25 cellular contexts compared by ENCODE assay signal in the genomic region with DNA sequence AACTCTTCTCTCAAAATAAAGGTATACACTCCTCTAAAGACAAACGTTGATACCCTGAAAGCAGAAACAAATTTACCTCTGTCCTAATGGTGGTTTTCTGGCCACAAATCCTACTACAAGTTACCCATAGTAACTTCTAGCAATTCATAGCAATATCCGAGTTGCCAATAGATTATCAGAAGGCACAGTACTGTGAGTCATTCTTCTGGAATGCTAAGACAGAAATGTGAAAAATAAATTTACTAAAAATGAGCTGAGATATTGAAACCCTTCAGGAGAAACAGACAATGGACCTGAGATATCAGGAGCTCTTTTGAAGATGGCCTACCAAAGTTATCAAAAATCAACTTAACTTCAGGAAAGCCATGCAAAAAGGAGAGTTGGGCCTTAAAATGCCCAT.
A peak's percentile ranks its signal among the peaks of the same experiment; 100 is the strongest.
DNase-seq lines count a peak whose midpoint lies in the region; ATAC-seq, FAIRE-seq and TF ChIP-seq lines count a peak whose summit lies in the region.
"Had no signal": no experiment of that assay in that cellular context is flagged by ENCODE, and none has a peak within 500 bp of the region (broad histone marks: within the 10 kb centered on the region; RNA-seq: fewer than 3 reads in every experiment).

No MANE protein-coding gene starts in this region.

- no peaks in the 10 kb centered on the region for H3K27me3 ChIP-seq in esophagus muscularis mucosa
- H3K27me3 ChIP-seq: tibial nerve had no signal

- no peak for ATAC-seq in HG03460 (IDR thresholded peaks at IDR 0.05; ENCODE audit: unreplicated experiment)
- ATAC-seq: activated T-cell treated with anti-CD3 and anti-CD28 coated beads, Interleukin-2, amount 50 U/mL, for 72 hours; CD8-positive, alpha-beta T cell; stimulated activated naive CD8-positive, alpha-beta T cell treated with anti-CD3 and anti-CD28 coated beads, Interleukin-15, amount 100 ng/mL, for 72 hours had no signal

- no peak overlapping the region for H3K27ac ChIP-seq in esophagus muscularis mucosa (replicated peaks in 1 of 4)
- H3K27ac ChIP-seq: prostate gland had no signal

- TF ChIP-seq CTCF in osteocyte (IDR thresholded peaks at IDR 0.05) (no peak), esophagus muscularis mucosa (IDR thresholded peaks at IDR 0.05) (no peak)

- peak; percentile 91 for FAIRE-seq in H54 (lab: Jason Lieb, UNC)
- FAIRE-seq: GM12892, small intestine had no signal

- no peak for DNase-seq in H54 (ENCODE audit: insufficient read length, low spot score)
- peak; percentile 11 for DNase-seq in amniotic epithelial cell (ENCODE audit: low read depth)
- DNase-seq in fibroblast of peridontal ligament (ENCODE audit: extremely low read depth) = peak; percentile 77
- DNase-seq in osteocyte (ENCODE audit: extremely low spot score, unreplicated experiment) = no peak
- DNase-seq in activated T-helper 2 cell treated with anti-CD3 and anti-CD28 coated beads, Interferon-gamma antibody, Interleukin-2, Interleukin-4, amounts not matched to agents 10 μg/mL and 5 μg/mL and 100 μg/mL, durations not matched to agents 14 hours and 24 hours and 36 hours (ENCODE audit: low spot score) = no peak
- no peak for DNase-seq in AG08396 (ENCODE audit: low spot score)
- no peak for DNase-seq in esophagus muscularis mucosa (ENCODE audit: extremely low spot score)
- DNase-seq: activated CD4-positive, alpha-beta T cell treated with anti-CD3 and anti-CD28 coated beads for 1 hour; activated CD8-positive, alpha-beta memory T cell treated with anti-CD3 and anti-CD28 coated beads for 24 hours; activated naive CD4-positive, alpha-beta T cell treated with anti-CD3 and anti-CD28 coated beads, Interleukin-2, amount 50 U/mL, for 16 hours; activated T-cell treated with anti-CD3 and anti-CD28 coated beads, Interleukin-2, amount 50 U/mL, for 72 hours; aorta; CD8-positive, alpha-beta T cell; DMS153; H7; NCI-H1436; NCI-H524 treated with DMSO at 0.1 percent for 48 hours; small intestine; stimulated activated CD4-positive, alpha-beta T cell treated with anti-CD3 and anti-CD28 coated beads, Interleukin-4, amount 100 ng/mL, for 24 hours; stimulated activated naive CD8-positive, alpha-beta T cell treated with anti-CD3 and anti-CD28 coated beads, Interleukin-15, amount 100 ng/mL, for 72 hours had no signal

- peak overlapping the region; percentile 24 for H3K27ac Mint-ChIP-seq in osteocyte (ENCODE audit: unreplicated experiment)
- H3K27ac Mint-ChIP-seq in activated T-helper 2 cell treated with anti-CD3 and anti-CD28 coated beads, Interferon-gamma antibody, Interleukin-2, Interleukin-4, amounts not matched to agents 10 μg/mL and 5 μg/mL and 100 μg/mL, durations not matched to agents 14 hours and 24 hours and 36 hours = no peak overlapping the region
- H3K27ac Mint-ChIP-seq: activated T-cell treated with anti-CD3 and anti-CD28 coated beads, Interleukin-2, amount 50 U/mL, for 72 hours; CD8-positive, alpha-beta T cell; stimulated activated naive CD8-positive, alpha-beta T cell treated with anti-CD3 and anti-CD28 coated beads, Interleukin-15, amount 100 ng/mL, for 72 hours had no signal

- H3K4me3 ChIP-seq in esophagus muscularis mucosa = no peak overlapping the region
- H3K4me3 ChIP-seq: prostate gland, tibial nerve had no signal

- H3K27me3 Mint-ChIP-seq in osteocyte (ENCODE audit: unreplicated experiment) = no peaks in the 10 kb centered on the region
- no peaks in the 10 kb centered on the region for H3K27me3 Mint-ChIP-seq in activated T-helper 2 cell treated with anti-CD3 and anti-CD28 coated beads, Interferon-gamma antibody, Interleukin-2, Interleukin-4, amounts not matched to agents 10 μg/mL and 5 μg/mL and 100 μg/mL, durations not matched to agents 14 hours and 24 hours and 36 hours (ENCODE audit: low read depth)
- H3K27me3 Mint-ChIP-seq: stimulated activated naive CD8-positive, alpha-beta T cell treated with anti-CD3 and anti-CD28 coated beads, Interleukin-15, amount 100 ng/mL, for 72 hours had no signal

- H3K36me3 ChIP-seq in esophagus muscularis mucosa = no peaks in the 10 kb centered on the region
- H3K36me3 ChIP-seq: prostate gland, tibial nerve had no signal

- intact Hi-C loops in activated T-helper 2 cell treated with anti-CD3 and anti-CD28 coated beads, Interferon-gamma antibody, Interleukin-2, Interleukin-4, amounts not matched to agents 10 μg/mL and 5 μg/mL and 100 μg/mL, durations not matched to agents 14 hours and 24 hours and 36 hours (cut with micrococcal nuclease) = no loop called here
- intact Hi-C loops in esophagus muscularis mucosa (cut with DNase I) = no loop called here

- WGBS in esophagus muscularis mucosa = 68% methylated on average over 2 of the region's 2 CpGs

- H3K9me3 ChIP-seq in esophagus muscularis mucosa = no peaks in the 10 kb centered on the region
- H3K9me3 ChIP-seq: prostate gland, tibial nerve had no signal

- H3K4me1 Mint-ChIP-seq in osteocyte (ENCODE audit: unreplicated experiment) = peaks cover 22% of the 10 kb centered on the region
- H3K4me1 Mint-ChIP-seq in activated T-helper 2 cell treated with anti-CD3 and anti-CD28 coated beads, Interferon-gamma antibody, Interleukin-2, Interleukin-4, amounts not matched to agents 10 μg/mL and 5 μg/mL and 100 μg/mL, durations not matched to agents 14 hours and 24 hours and 36 hours (ENCODE audit: low read depth) = no peaks in the 10 kb centered on the region
- H3K4me1 Mint-ChIP-seq: neural crest cell; stimulated activated naive CD8-positive, alpha-beta T cell treated with anti-CD3 and anti-CD28 coated beads, Interleukin-15, amount 100 ng/mL, for 72 hours had no signal

- H3K4me3 Mint-ChIP-seq in osteocyte (ENCODE audit: unreplicated experiment) = no peak overlapping the region
- no peak overlapping the region for H3K4me3 Mint-ChIP-seq in activated T-helper 2 cell treated with anti-CD3 and anti-CD28 coated beads, Interferon-gamma antibody, Interleukin-2, Interleukin-4, amounts not matched to agents 10 μg/mL and 5 μg/mL and 100 μg/mL, durations not matched to agents 14 hours and 24 hours and 36 hours (ENCODE audit: low read depth)
- H3K4me3 Mint-ChIP-seq: activated T-cell treated with anti-CD3 and anti-CD28 coated beads, Interleukin-2, amount 50 U/mL, for 72 hours; CD8-positive, alpha-beta T cell; neural crest cell; stimulated activated naive CD8-positive, alpha-beta T cell treated with anti-CD3 and anti-CD28 coated beads, Interleukin-15, amount 100 ng/mL, for 72 hours had no signal

- peaks cover 6% of the 10 kb centered on the region for H3K9me3 Mint-ChIP-seq in osteocyte (ENCODE audit: unreplicated experiment)
- H3K9me3 Mint-ChIP-seq in activated T-helper 2 cell treated with anti-CD3 and anti-CD28 coated beads, Interferon-gamma antibody, Interleukin-2, Interleukin-4, amounts not matched to agents 10 μg/mL and 5 μg/mL and 100 μg/mL, durations not matched to agents 14 hours and 24 hours and 36 hours = no peaks in the 10 kb centered on the region
- H3K9me3 Mint-ChIP-seq: activated T-cell treated with anti-CD3 and anti-CD28 coated beads, Interleukin-2, amount 50 U/mL, for 72 hours had no signal

- H3K36me3 Mint-ChIP-seq in osteocyte (ENCODE audit: unreplicated experiment) = peaks cover 2% of the 10 kb centered on the region
- H3K36me3 Mint-ChIP-seq in activated T-helper 2 cell treated with anti-CD3 and anti-CD28 coated beads, Interferon-gamma antibody, Interleukin-2, Interleukin-4, amounts not matched to agents 10 μg/mL and 5 μg/mL and 100 μg/mL, durations not matched to agents 14 hours and 24 hours and 36 hours (ENCODE audit: low read depth) = no peaks in the 10 kb centered on the region
- H3K36me3 Mint-ChIP-seq: CD8-positive, alpha-beta T cell had no signal

- no peak for TF ChIP-seq EP300 in esophagus muscularis mucosa (IDR thresholded peaks at IDR 0.05)

- peaks cover 0 to 17% (median 1%) of the 10 kb centered on the region in 4 donors for H3K4me1 ChIP-seq in esophagus muscularis mucosa
- H3K4me1 ChIP-seq: prostate gland, tibial nerve had no signal

- TF ChIP-seq POLR2A in H54 (IDR thresholded peaks at IDR 0.05; ENCODE audit: low read depth, low read length) (no peak), esophagus muscularis mucosa (IDR thresholded peaks at IDR 0.05; ENCODE audit: low read depth) (no peak)

Comparison
In these comparisons a context has a peak if more than half of its experiments do, and no peak if none do; other contexts are left out.
1. DNase-seq: peak in amniotic epithelial cell (single experiment) and fibroblast of peridontal ligament (single experiment); none in H54 (single experiment), osteocyte (single experiment), activated T-helper 2 cell treated with anti-CD3 and anti-CD28 coated beads, Interferon-gamma antibody, Interleukin-2, Interleukin-4, amounts not matched to agents 10 μg/mL and 5 μg/mL and 100 μg/mL, durations not matched to agents 14 hours and 24 hours and 36 hours (single experiment), AG08396 (single experiment) and esophagus muscularis mucosa (single experiment).